Comparison of ENCODE assay signal across 25 cellular contexts in genomic region chr6:51792273-51793030, GRCh38.
"Had no signal": no experiment of that assay in that cellular context is flagged by ENCODE, and none has a peak within 500 bp of the region (broad histone marks: within the 10 kb centered on the region; RNA-seq: fewer than 3 reads in every experiment).

No MANE protein-coding gene starts in this region.

- H3K27me3 Mint-ChIP-seq: activated CD4-positive, alpha-beta memory T cell treated with anti-CD3 and anti-CD28 coated beads, Interleukin-2, amount 10 ng/mL, durations not matched to agents 7 days and 5 days; activated CD4-positive, alpha-beta T cell treated with anti-CD3 and anti-CD28 coated beads, Interleukin-2, amount 10 ng/mL, durations not matched to agents 7 days and 5 days; activated T-cell treated with anti-CD3 and anti-CD28 coated beads, Interleukin-2, amount 50 U/mL, for 24 hours; central memory CD8-positive, alpha-beta T cell; dendritic cell treated with granulocyte-macrophage colony-stimulating factor and Interleukin-4, amounts not matched to agents 40 ng/mL and 50 ng/mL, for 4 days; memory B cell; progenitor cell of endocrine pancreas had no signal

- H3K4me1 ChIP-seq: gastroesophageal sphincter, tibial nerve had no signal

- DNase-seq: activated CD4-positive, alpha-beta memory T cell treated with anti-CD3 and anti-CD28 coated beads, Interleukin-2, amount 10 ng/mL, durations not matched to agents 7 days and 5 days; activated CD4-positive, alpha-beta T cell treated with anti-CD3 and anti-CD28 coated beads for 1 hour; activated CD4-positive, alpha-beta T cell treated with anti-CD3 and anti-CD28 coated beads, Interleukin-2, amount 10 ng/mL, durations not matched to agents 7 days and 5 days; activated CD8-positive, alpha-beta memory T cell treated with anti-CD3 and anti-CD28 coated beads, Interleukin-2, amount 50 U/mL, for 48 hours; activated gamma-delta T cell treated with Interleukin-2 at 50 U/mL for 16 hours; activated naive CD4-positive, alpha-beta T cell treated with anti-CD3 and anti-CD28 coated beads, Interleukin-2, amount 50 U/mL, for 16 hours; activated T-cell treated with anti-CD3 and anti-CD28 coated beads, Interleukin-2, amount 50 U/mL, for 24 hours; amniotic stem cell; endodermal cell; immature natural killer cell; midbrain; naive thymus-derived CD4-positive, alpha-beta T cell; ovary; right lobe of liver; stimulated activated CD4-positive, alpha-beta T cell treated with anti-CD3 and anti-CD28 coated beads, Interleukin-2, amount 100 ng/mL, for 48 hours; stimulated activated naive CD4-positive, alpha-beta T cell treated with Interleukin-2 at 50 U/mL for 16 hours; T1000 had no signal

- H3K79me2 ChIP-seq: hepatocyte had no signal

- H3K4me3 Mint-ChIP-seq: activated CD4-positive, alpha-beta memory T cell treated with anti-CD3 and anti-CD28 coated beads, Interleukin-2, amount 10 ng/mL, durations not matched to agents 7 days and 5 days; activated CD4-positive, alpha-beta T cell treated with anti-CD3 and anti-CD28 coated beads, Interleukin-2, amount 10 ng/mL, durations not matched to agents 7 days and 5 days; activated T-cell treated with anti-CD3 and anti-CD28 coated beads, Interleukin-2, amount 50 U/mL, for 24 hours; central memory CD8-positive, alpha-beta T cell; dendritic cell treated with granulocyte-macrophage colony-stimulating factor and Interleukin-4, amounts not matched to agents 40 ng/mL and 50 ng/mL, for 4 days; endodermal cell; immature natural killer cell; memory B cell; naive thymus-derived CD4-positive, alpha-beta T cell; WTC11 had no signal

- H3K27ac ChIP-seq: gastroesophageal sphincter, hepatocyte, ovary, right lobe of liver, tibial nerve had no signal

- H3K4me3 ChIP-seq: gastroesophageal sphincter, hepatocyte, ovary, right lobe of liver, tibial nerve had no signal

- H3K4me1 Mint-ChIP-seq: activated CD4-positive, alpha-beta memory T cell treated with anti-CD3 and anti-CD28 coated beads, Interleukin-2, amount 10 ng/mL, durations not matched to agents 7 days and 5 days; activated CD4-positive, alpha-beta T cell treated with anti-CD3 and anti-CD28 coated beads, Interleukin-2, amount 10 ng/mL, durations not matched to agents 7 days and 5 days; central memory CD8-positive, alpha-beta T cell; endodermal cell; immature natural killer cell; memory B cell; naive thymus-derived CD4-positive, alpha-beta T cell had no signal

- H3K4me2 ChIP-seq: hepatocyte had no signal

- H2AFZ ChIP-seq: hepatocyte had no signal

- H3K27ac Mint-ChIP-seq: activated CD4-positive, alpha-beta memory T cell treated with anti-CD3 and anti-CD28 coated beads, Interleukin-2, amount 10 ng/mL, durations not matched to agents 7 days and 5 days; activated CD4-positive, alpha-beta T cell treated with anti-CD3 and anti-CD28 coated beads, Interleukin-2, amount 10 ng/mL, durations not matched to agents 7 days and 5 days; activated T-cell treated with anti-CD3 and anti-CD28 coated beads, Interleukin-2, amount 50 U/mL, for 24 hours; dendritic cell treated with granulocyte-macrophage colony-stimulating factor and Interleukin-4, amounts not matched to agents 40 ng/mL and 50 ng/mL, for 4 days; endodermal cell; immature natural killer cell; memory B cell; naive thymus-derived CD4-positive, alpha-beta T cell; progenitor cell of endocrine pancreas; WTC11 had no signal

- H3K36me3 Mint-ChIP-seq: immature natural killer cell, memory B cell had no signal

- H3K9me3 ChIP-seq: ovary, right lobe of liver had no signal

- H3K27me3 ChIP-seq: gastroesophageal sphincter, hepatocyte, ovary, right lobe of liver, tibial nerve had no signal

- H3K36me3 ChIP-seq: gastroesophageal sphincter, ovary, right lobe of liver, tibial nerve had no signal

- ATAC-seq: gastroesophageal sphincter; naive thymus-derived CD4-positive, alpha-beta T cell; right lobe of liver; WTC11 had no signal
